ENCODE assay signal across 1 cellular context in the genomic region with DNA sequence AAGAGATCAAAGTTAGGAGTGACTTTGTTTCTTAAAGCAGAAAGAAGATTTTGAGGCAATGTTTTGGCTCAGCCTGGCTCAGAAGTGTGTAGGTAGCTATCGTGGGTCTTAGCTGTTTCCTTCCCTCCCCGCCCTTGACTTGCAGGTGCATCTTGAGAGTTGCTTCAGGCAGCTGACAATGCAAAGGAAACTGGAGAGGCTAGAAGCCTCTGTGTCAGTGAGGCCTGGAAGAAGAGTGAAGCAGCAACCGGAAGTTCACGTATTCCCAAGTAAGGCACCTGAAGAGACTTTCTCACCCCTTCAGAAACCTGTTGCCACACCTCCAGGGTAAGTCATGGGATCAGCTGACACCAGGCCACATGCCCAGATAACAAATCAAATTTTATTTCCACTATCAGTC.
TF ChIP-seq lines count a peak whose summit lies in the region.

No MANE protein-coding gene starts in this region.

TF ChIP-seq in H1, 55 proteins besides CTCF, POLR2A, EP300 and RAD21:
- TF ChIP-seq GTF2F1 (IDR thresholded peaks at IDR 0.05; ENCODE audit: borderline replicate concordance, low read depth, low read length): no peak
- no peak for TF ChIP-seq HDAC6 (IDR thresholded peaks at IDR 0.05; ENCODE audit: low read depth, low read length)
- TF ChIP-seq EZH2 (IDR thresholded peaks at IDR 0.05; ENCODE audit: low read depth, low read length, severe bottlenecking): no peak
- TF ChIP-seq CBX8 (IDR thresholded peaks at IDR 0.05; ENCODE audit: borderline replicate concordance, low read depth, low read length): no peak
- no peak for TF ChIP-seq SAP30 (IDR thresholded peaks at IDR 0.05; ENCODE audit: insufficient read depth, insufficient replicate concordance, low read length)
- TF ChIP-seq SP1 (IDR thresholded peaks at IDR 0.05; ENCODE audit: low read depth, low read length): no peak
